Comparison of ENCODE assay signal across 1 cellular context in genomic region chr2:112583497-112584133, GRCh38.
TF ChIP-seq lines count a peak whose summit lies in the region.

No MANE protein-coding gene starts in this region.

TF ChIP-seq in K562, 482 proteins besides CTCF, POLR2A, EP300 and RAD21 (continued from another document and continues in another):
- TF ChIP-seq FOXP1 (CRISPR knock-in tag; IDR thresholded peaks at IDR 0.05) (0 out of 2 replicates have a peak, but pooled peaks have one; percentile 15), HMBOX1 (IDR thresholded peaks at IDR 0.05) (peak; percentile 21; the same call in 1 of the 2 replicates), CREB3 (tag; conservative IDR thresholded peaks at IDR 0.05; ENCODE audit: low read depth) (no peak), HMGN3 (IDR thresholded peaks at IDR 0.05; ENCODE audit: borderline replicate concordance, extremely low read depth, insufficient read length, low read depth, low read length) (no peak), TARDBP (IDR thresholded peaks at IDR 0.05) (no peak), ZBTB5 (IDR thresholded peaks at IDR 0.05) (no peak), ID3 (CRISPR knock-in tag; IDR thresholded peaks at IDR 0.05) (no peak), ID3 (tag; IDR thresholded peaks at IDR 0.05) (0 out of 2 replicates have a peak, but pooled peaks have one; percentile 30), GTF2A2 (tag; IDR thresholded peaks at IDR 0.05) (0 out of 2 replicates have a peak, but pooled peaks have one; percentile 20), THAP12 (CRISPR knock-in tag; IDR thresholded peaks at IDR 0.05) (no peak), MECOM (CRISPR knock-in tag; IDR thresholded peaks at IDR 0.05) (no peak), SOX6 (IDR thresholded peaks at IDR 0.05) (peak; percentile 17; the same call in 1 of the 2 replicates), THAP7 (CRISPR knock-in tag; IDR thresholded peaks at IDR 0.05) (no peak), CREM (IDR thresholded peaks at IDR 0.05; ENCODE audit: low read depth) (peak; percentile 91), POU5F1 (IDR thresholded peaks at IDR 0.05; ENCODE audit: borderline replicate concordance, low read depth, low read length, partially characterized antibody) (no peak), DNMT1 (IDR thresholded peaks at IDR 0.05) (no peak), DEAF1 (CRISPR knock-in tag; IDR thresholded peaks at IDR 0.05) (0 out of 2 replicates have a peak, but pooled peaks have one; percentile 42), ATF3 (IDR thresholded peaks at IDR 0.05) (peak; percentile 87), ATF3 (CRISPR knock-in tag; conservative IDR thresholded peaks at IDR 0.05) (no peak), PRPF4 (IDR thresholded peaks at IDR 0.05; ENCODE audit: insufficient read depth, low read depth, low read length, poor library complexity, severe bottlenecking) (no peak), ZNF668 (CRISPR knock-in tag; IDR thresholded peaks at IDR 0.05) (no peak), ATF4 (CRISPR knock-in tag; IDR thresholded peaks at IDR 0.05) (no peak), AFF1 (IDR thresholded peaks at IDR 0.05; ENCODE audit: low read depth in 1 of 2, partially characterized antibody in 2 of 2) (peak in 1 of 2 experiments; percentile 15), CREB1 (IDR thresholded peaks at IDR 0.05) (peak; percentile 74), CREB1 (CRISPR knock-in tag; IDR thresholded peaks at IDR 0.05) (peak; percentile 28; the same call in 1 of the 2 replicates), ZNF232 (CRISPR knock-in tag; IDR thresholded peaks at IDR 0.05) (0 out of 2 replicates have a peak, but pooled peaks have one; percentile 9), PHF8 (IDR thresholded peaks at IDR 0.05; ENCODE audit: borderline replicate concordance, low read length) (no peak), ZC3H4 (CRISPR knock-in tag; IDR thresholded peaks at IDR 0.05; ENCODE audit: borderline replicate concordance) (peak; percentile 92), CBFB (CRISPR knock-in tag; IDR thresholded peaks at IDR 0.05) (0 out of 2 replicates have a peak, but pooled peaks have one; percentile 40), EGR1 (conservative IDR thresholded peaks at IDR 0.05) (no peak), CC2D1A (IDR thresholded peaks at IDR 0.05) (no peak), PML (IDR thresholded peaks at IDR 0.05; ENCODE audit: low read length) (0 out of 2 replicates have a peak, but pooled peaks have one; percentile 4), TOE1 (IDR thresholded peaks at IDR 0.05; ENCODE audit: borderline replicate concordance) (no peak), TOE1 (CRISPR knock-in tag; IDR thresholded peaks at IDR 0.05; ENCODE audit: borderline replicate concordance, low read depth) (0 out of 2 replicates have a peak, but pooled peaks have one; percentile 26), MEIS2 (IDR thresholded peaks at IDR 0.05; ENCODE audit: partially characterized antibody) (peak; percentile 41), SMAD4 (CRISPR knock-in tag; conservative IDR thresholded peaks at IDR 0.05) (no peak), JUND (IDR thresholded peaks at IDR 0.05; ENCODE audit: borderline replicate concordance, low read depth, low read length) (peak; percentile 81), JUND (tag; IDR thresholded peaks at IDR 0.05; ENCODE audit: borderline replicate concordance, low read depth, low read length) (peak; percentile 85; the same call in 2 of the 3 replicates), CTBP1 (IDR thresholded peaks at IDR 0.05; ENCODE audit: borderline replicate concordance) (0 out of 2 replicates have a peak, but pooled peaks have one; percentile 21), ATF1 (CRISPR knock-in tag; IDR thresholded peaks at IDR 0.05) (no peak), ATF1 (tag; IDR thresholded peaks at IDR 0.05) (peak; percentile 86), IRF9 (tag; IDR thresholded peaks at IDR 0.05) (no peak), KAT8 (IDR thresholded peaks at IDR 0.05; ENCODE audit: low read depth) (no peak), PATZ1 (CRISPR knock-in tag; IDR thresholded peaks at IDR 0.05; ENCODE audit: borderline replicate concordance) (no peak), ZNF384 (IDR thresholded peaks at IDR 0.05; ENCODE audit: low read depth, low read length) (no peak), NR1H2 (CRISPR knock-in tag; IDR thresholded peaks at IDR 0.05) (no peak; the same call in 1 of the 2 replicates), TBP (optimal IDR thresholded peaks at IDR 0.05; ENCODE audit: low read depth, low read length) (peak; percentile 49)
